Comparison of ENCODE assay signal across 19 cellular contexts in the genomic region with DNA sequence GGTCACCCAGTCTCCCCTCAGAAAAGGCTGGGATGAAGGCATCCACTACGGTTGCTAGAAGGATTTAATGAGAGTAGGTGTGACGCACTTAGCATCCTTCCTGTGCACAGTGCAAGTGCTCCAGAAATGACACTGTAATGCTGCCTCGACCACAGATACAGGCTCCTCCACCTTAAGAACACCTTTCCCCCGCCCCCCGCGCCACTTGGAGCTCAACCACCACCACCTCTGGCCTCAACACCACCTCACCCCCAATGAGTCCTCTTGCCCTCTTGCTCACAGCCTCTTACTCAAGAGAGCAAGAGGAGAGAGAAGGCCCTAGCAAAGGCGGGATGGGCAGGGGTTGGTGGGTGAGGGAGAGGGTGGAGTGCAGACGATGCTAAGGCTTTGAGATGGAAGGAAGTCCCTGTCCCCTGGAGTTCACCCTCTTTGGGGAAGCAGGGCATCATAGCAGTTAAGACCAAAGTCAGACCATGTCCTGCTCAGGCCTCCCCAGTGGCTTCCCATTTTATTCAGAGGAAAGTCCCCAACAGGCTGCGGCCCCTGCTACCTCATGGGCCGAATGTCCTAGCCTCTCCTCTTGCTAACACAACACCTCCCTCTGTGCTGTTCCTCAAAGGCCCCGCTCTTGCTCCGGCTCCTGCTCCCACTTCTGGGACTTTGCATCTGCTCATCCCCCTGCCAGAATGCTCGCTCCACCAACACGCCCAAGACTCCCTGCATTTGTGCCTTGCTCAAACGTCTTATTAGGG. TPM values are rescaled to one million over a fixed set of nuclear protein-coding genes. Genes with fewer than 3 reads are reported as not detected.
DNase-seq lines count a peak whose midpoint lies in the region; ATAC-seq and TF ChIP-seq lines count a peak whose summit lies in the region.
"Had no signal": no experiment of that assay in that cellular context is flagged by ENCODE, and none has a peak within 500 bp of the region (broad histone marks: within the 10 kb centered on the region; RNA-seq: fewer than 3 reads in every experiment).

No MANE protein-coding gene starts in this region.

- ATAC-seq in natural killer cell = peak; percentile 51 to 72 (median 70)

- no peak overlapping the region for H2AK5ac ChIP-seq in mesendoderm (ENCODE audit: low read length)

- no peaks in the 10 kb centered on the region for H3K79me1 ChIP-seq in mesendoderm (ENCODE audit: low read length)

- H2BK120ac ChIP-seq in mesendoderm (ENCODE audit: low read depth, low read length) = no peak overlapping the region

- H3K27ac Mint-ChIP-seq in CD8-positive, alpha-beta memory T cell = peak overlapping the region; percentile 80 to 99 (median 93)
- H3K27ac Mint-ChIP-seq in IgD-negative memory B cell (peak overlapping the region; percentile 89 to 95 (median 94)), natural killer cell (peak overlapping the region; percentile 72 to 81), Caco-2 (ENCODE audit: unreplicated experiment) (no peak overlapping the region)
- H3K27ac Mint-ChIP-seq: H9 had no signal

- H3K27me3 ChIP-seq in CD8-positive, alpha-beta memory T cell (ENCODE audit: insufficient read depth, low read length, poor library complexity, severe bottlenecking) = no peaks in the 10 kb centered on the region
- H3K27me3 ChIP-seq in mesendoderm (ENCODE audit: insufficient read depth, low read length, poor library complexity) (no peaks in the 10 kb centered on the region), Caco-2 (replicated peaks; ENCODE audit: control insufficient read depth, insufficient read depth, low read length) (no peaks in the 10 kb centered on the region)
- H3K27me3 ChIP-seq: ascending aorta, BE2C had no signal

- H3K9me3 ChIP-seq in CD8-positive, alpha-beta memory T cell (ENCODE audit: low read length) = no peaks in the 10 kb centered on the region
- no peaks in the 10 kb centered on the region for H3K9me3 ChIP-seq in Caco-2
- H3K9me3 ChIP-seq: ascending aorta, BE2C had no signal

- peaks cover 45 to 80% (median 52%) of the 10 kb centered on the region in 3 donors for H3K4me1 Mint-ChIP-seq in CD8-positive, alpha-beta memory T cell
- H3K4me1 Mint-ChIP-seq in IgD-negative memory B cell = peaks cover 47 to 80% (median 70%) of the 10 kb centered on the region in 3 donors
- peaks cover 37 to 54% of the 10 kb centered on the region in 2 donors for H3K4me1 Mint-ChIP-seq in natural killer cell
- no peaks in the 10 kb centered on the region for H3K4me1 Mint-ChIP-seq in Caco-2 (ENCODE audit: low read depth, unreplicated experiment)
- H3K4me1 Mint-ChIP-seq: H9 had no signal

- POLR2A ChIA-PET in CD8-positive, alpha-beta memory T cell (lab: Charles Lee) = interaction anchor here (0.6 to 1.0 kb wide), 2 partner anchors 9 to 13 kb away, joined by 3 to 4 read pairs; no protein-coding TSS in a partner anchor
- POLR2A ChIA-PET in Caco-2 (lab: Charles Lee) = no interaction called here

- peaks cover 12% of the 10 kb centered on the region for H3K36me3 ChIP-seq in CD8-positive, alpha-beta memory T cell (ENCODE audit: insufficient read depth, low read length)
- H3K36me3 ChIP-seq in mesendoderm (ENCODE audit: control insufficient read depth, insufficient read depth, low read length) (no peaks in the 10 kb centered on the region), Caco-2 (ENCODE audit: control insufficient read depth, insufficient read depth, low read length) (no peaks in the 10 kb centered on the region)
- H3K36me3 ChIP-seq: BE2C had no signal

- H3K23ac ChIP-seq in mesendoderm (ENCODE audit: low read length) = no peak overlapping the region

- no peak overlapping the region for H3K56ac ChIP-seq in mesendoderm (ENCODE audit: low read length)

- H3K36me3 Mint-ChIP-seq in CD8-positive, alpha-beta memory T cell = peaks cover 0 to 80% (median 3%) of the 10 kb centered on the region in 3 donors
- H3K36me3 Mint-ChIP-seq in IgD-negative memory B cell (peaks cover 2% of the 10 kb centered on the region), natural killer cell (no peaks in the 10 kb centered on the region), Caco-2 (ENCODE audit: insufficient read depth, unreplicated experiment) (no peaks in the 10 kb centered on the region)

- no CpG with 5 or more reads among the region's 15 CpGs for WGBS in mesendoderm (ENCODE audit: extremely low coverage, insufficient coverage, low lambda C conversion rate)

- H3K4me2 ChIP-seq in mesendoderm (ENCODE audit: low read length) = no peak overlapping the region

- no peak overlapping the region for H3K4me3 ChIP-seq in CD8-positive, alpha-beta memory T cell (ENCODE audit: low read length)
- no peak overlapping the region for H3K4me3 ChIP-seq in mesendoderm (ENCODE audit: low read length)
- no peak overlapping the region for H3K4me3 ChIP-seq in Caco-2 (ENCODE audit: low read depth, low read length)
- H3K4me3 ChIP-seq: ascending aorta had no signal

- CTCF ChIA-PET in CD8-positive, alpha-beta memory T cell (lab: Charles Lee) = interaction anchor here (1.0 kb wide), 1 partner anchor 40 kb away, joined by 3 read pairs; no protein-coding TSS in a partner anchor
- CTCF ChIA-PET in Caco-2 (lab: Charles Lee) = no interaction called here

- no peak overlapping the region for H4K5ac ChIP-seq in mesendoderm (ENCODE audit: low read length)

- H3K9ac ChIP-seq in mesendoderm (ENCODE audit: low read length) = no peak overlapping the region

- no peak overlapping the region for H3K18ac ChIP-seq in mesendoderm (ENCODE audit: low read length)

- no peak overlapping the region for H2BK15ac ChIP-seq in mesendoderm (replicated peaks; ENCODE audit: low read depth)

- H3K4me3 Mint-ChIP-seq in CD8-positive, alpha-beta memory T cell = peak overlapping the region in 5 of 7 donors; percentile 4 to 66 (median 19)
- peak overlapping the region in 3 of 4 donors; percentile 29 to 81 (median 79) for H3K4me3 Mint-ChIP-seq in IgD-negative memory B cell
- H3K4me3 Mint-ChIP-seq in natural killer cell = peak overlapping the region; percentile 10
- no peak overlapping the region for H3K4me3 Mint-ChIP-seq in Caco-2 (ENCODE audit: unreplicated experiment)
- H3K4me3 Mint-ChIP-seq: H9 had no signal

- intact Hi-C loops in natural killer cell (cut with micrococcal nuclease) (loop anchor here (2.0 kb wide), 1 partner anchor 19 kb away; no protein-coding TSS in a partner anchor), Caco-2 (cut with micrococcal nuclease; ENCODE audit: unreplicated experiment) (no loop called here)

- H4K8ac ChIP-seq in mesendoderm (ENCODE audit: low read depth, low read length) = no peak overlapping the region

- H2BK5ac ChIP-seq in mesendoderm (ENCODE audit: low read length) = no peak overlapping the region

- DNase-seq in CD8-positive, alpha-beta memory T cell = peak in 4 of 5 donors; percentile 31 to 59 (median 45)
- DNase-seq in activated gamma-delta T cell treated with Interleukin-2 at 50 U/mL for 16 hours = peak; percentile 45
- DNase-seq in natural killer cell = no peak
- no peak for DNase-seq in NCI-H187 (lab: John Stamatoyannopoulos, UW)
- DNase-seq in mesendoderm = no peak
- no peak for DNase-seq in Caco-2
- DNase-seq: BE2C; DMS79; erythroblast; H9; mammary epithelial cell; NCI-H1092; NCI-H2227 treated with DMSO at 0.1 percent for 48 hours; occipital lobe; SHP77 treated with DMSO at 0.1 percent for 48 hours; stimulated activated naive CD4-positive, alpha-beta T cell treated with Interleukin-2 at 50 U/mL for 16 hours; T1000 had no signal

- H3K4me1 ChIP-seq in CD8-positive, alpha-beta memory T cell (ENCODE audit: insufficient read depth, low read length) = peaks cover 48% of the 10 kb centered on the region
- H3K4me1 ChIP-seq in mesendoderm (ENCODE audit: control insufficient read depth, low read depth, low read length) = no peaks in the 10 kb centered on the region
- H3K4me1 ChIP-seq in Caco-2 = no peaks in the 10 kb centered on the region
- H3K4me1 ChIP-seq: BE2C had no signal

- H3K4ac ChIP-seq in mesendoderm (ENCODE audit: low read depth, low read length) = no peak overlapping the region

- no peaks in the 10 kb centered on the region for H3K9me3 Mint-ChIP-seq in CD8-positive, alpha-beta memory T cell
- H3K9me3 Mint-ChIP-seq in IgD-negative memory B cell (no peaks in the 10 kb centered on the region), natural killer cell (no peaks in the 10 kb centered on the region), Caco-2 (ENCODE audit: unreplicated experiment) (no peaks in the 10 kb centered on the region)
- H3K9me3 Mint-ChIP-seq: H9 had no signal

- no TSS peak for BruUV-seq in Caco-2 (replicated peaks; lab: Mats Ljungman, UMichigan)

- TF ChIP-seq CTCF in natural killer cell (IDR thresholded peaks at IDR 0.05) = no peak
- TF ChIP-seq CTCF in Caco-2 (IDR thresholded peaks at IDR 0.05; ENCODE audit: insufficient read depth in 1 of 2, low read depth in 1 of 2, low read length in 1 of 2, severe bottlenecking in 1 of 2, unreplicated experiment in 1 of 2) = no peak

- peak overlapping the region; percentile 17 for H3K27ac ChIP-seq in CD8-positive, alpha-beta memory T cell (ENCODE audit: low read depth, low read length)
- H3K27ac ChIP-seq in mesendoderm (ENCODE audit: low read depth, low read length) = no peak overlapping the region
- H3K27ac ChIP-seq: ascending aorta had no signal

- H3K79me2 ChIP-seq in mesendoderm (ENCODE audit: control insufficient read depth, insufficient read depth, low read length) = no peaks in the 10 kb centered on the region

- H3K27me3 Mint-ChIP-seq in CD8-positive, alpha-beta memory T cell = no peaks in the 10 kb centered on the region
- peaks cover 1% of the 10 kb centered on the region for H3K27me3 Mint-ChIP-seq in IgD-negative memory B cell
- no peaks in the 10 kb centered on the region for H3K27me3 Mint-ChIP-seq in natural killer cell (ENCODE audit: low read depth in 2 of 2)
- H3K27me3 Mint-ChIP-seq in Caco-2 (ENCODE audit: insufficient read depth, unreplicated experiment) = no peaks in the 10 kb centered on the region

RNA-seq across cellular contexts. Expression of a gene that starts 8.3 kb away (rescaled TPM):
- total RNA-seq in CD8-positive, alpha-beta memory T cell = 1 to 10 TPM; 4.4 to 5.8 TPM
- 2.6 TPM for polyA plus RNA-seq in CD8-positive, alpha-beta memory T cell
- polyA plus RNA-seq in IgD-negative memory B cell = 8.4 TPM
- total RNA-seq in natural killer cell (1 to 10 TPM; 4.7 to 6.6 (median 6.3) TPM), Caco-2 (2022) (1.0 and 1.3 TPM in 2 replicates)
- 0.74 TPM for polyA plus RNA-seq in mesendoderm (2013, experiment 1 of 2)
- 0.87 TPM for polyA plus RNA-seq in mesendoderm (2013, experiment 2 of 2)

RNA-seq across cellular contexts. Expression of a gene that starts 58.4 kb away (rescaled TPM):
- total RNA-seq in CD8-positive, alpha-beta memory T cell = not detected
- polyA plus RNA-seq in CD8-positive, alpha-beta memory T cell = not detected
- 0.04 TPM for polyA plus RNA-seq in IgD-negative memory B cell
- not detected for total RNA-seq in natural killer cell
- polyA plus RNA-seq in mesendoderm (2013, experiment 1 of 2) = not detected
- not detected for polyA plus RNA-seq in mesendoderm (2013, experiment 2 of 2)
- not detected in 2 replicates for total RNA-seq in Caco-2 (2022)
- total RNA-seq: ascending aorta, H9, mammary epithelial cell had no signal
- polyA plus RNA-seq: mammary epithelial cell had no signal

Comparison
In these comparisons a context has a peak if more than half of its experiments do, and no peak if none do; other contexts are left out.
1. DNase-seq: peak in CD8-positive, alpha-beta memory T cell (4 of 5) and activated gamma-delta T cell treated with Interleukin-2 at 50 U/mL for 16 hours (single experiment); none in natural killer cell (single experiment), NCI-H187 (0 of 2), mesendoderm (single experiment) and Caco-2 (0 of 2).